ENCODE assay signal across 8 cellular contexts in genomic region chr4:56907009-56907408, GRCh38. TPM values are rescaled to one million over a fixed set of nuclear protein-coding genes. Genes with fewer than 3 reads are reported as not detected.
DNase-seq lines count a peak whose midpoint lies in the region; ATAC-seq, FAIRE-seq and TF ChIP-seq lines count a peak whose summit lies in the region.

No MANE protein-coding gene starts in this region.

- peak overlapping the region; percentile 98 for H3K4me2 ChIP-seq in GM12878 (ENCODE audit: control insufficient read depth, insufficient read depth)

- peak overlapping the region; percentile 89 for H3K4me3 Mint-ChIP-seq in memory B cell

- H3K79me2 ChIP-seq in GM12878 (ENCODE audit: control insufficient read depth, insufficient read depth, low read length), result peaks cover 34% of the 10 kb centered on the region

- TF ChIP-seq POLR2A in heart left ventricle (IDR thresholded peaks at IDR 0.05), result no peak
- no peak for TF ChIP-seq POLR2A in GM12878 (IDR thresholded peaks at IDR 0.05; ENCODE audit: low read depth, low read length)

- peaks cover 0 to 10% (median 0%) of the 10 kb centered on the region in 9 donors for H3K36me3 ChIP-seq in heart left ventricle
- no peaks in the 10 kb centered on the region for H3K36me3 ChIP-seq in GM12878 (ENCODE audit: control insufficient read depth in 2 of 2, insufficient read depth in 2 of 2, low read length in 1 of 2)
- no peaks in the 10 kb centered on the region for H3K36me3 ChIP-seq in upper lobe of right lung

- WGBS in heart left ventricle, 4 donors, result 17 to 27% (median 22%) methylated on average over 14 of the region's 14 CpGs
- WGBS in GM12878 (ENCODE audit: insufficient coverage, insufficient replicate concordance, low lambda C conversion rate, missing lambda C conversion rate), result 20% methylated on average over 14 of the region's 14 CpGs

- POLR2A ChIA-PET in GM12878 (lab: Charles Lee), result interaction anchor here (0.6 to 1.5 kb wide), 8 partner anchors 9 to 331 kb away, joined by 3 to 12 read pairs (median 6); partner anchors contain the start of genes NOA1 and POLR2B

- RAD21 ChIA-PET in GM12878 (lab: Charles Lee; ENCODE audit: unreplicated experiment), result interaction anchor here (1.2 to 5.2 kb wide), 2 partner anchors 31 to 72 kb away, joined by 3 to 43 read pairs; partner anchors contain the start of genes NOA1 and POLR2B

- H3K27me3 Mint-ChIP-seq in memory B cell, result peaks cover 2% of the 10 kb centered on the region

- H3K9me3 ChIP-seq in heart left ventricle (no peaks in the 10 kb centered on the region), GM12878 (replicated peaks; ENCODE audit: control insufficient read depth, insufficient read depth, low read length) (no peaks in the 10 kb centered on the region), upper lobe of right lung (no peaks in the 10 kb centered on the region)

- H3K27ac ChIP-seq in heart left ventricle (peak overlapping the region in 5 of 12 donors; percentile 37 to 97 (median 92)), GM12878 (ENCODE audit: control insufficient read depth, insufficient read depth) (no peak overlapping the region), upper lobe of right lung (no peak overlapping the region)

- TF ChIP-seq CTCF in heart left ventricle (IDR thresholded peaks at IDR 0.05) (no peak), GM12878 (IDR thresholded peaks at IDR 0.05 in 2 of 3, conservative IDR thresholded peaks at IDR 0.05 in 1 of 3; ENCODE audit: control insufficient read depth in 2 of 3, extremely low read depth in 1 of 3, insufficient read depth in 1 of 3, low read depth in 3 of 3, low read length in 3 of 3) (no peak), upper lobe of right lung (IDR thresholded peaks at IDR 0.05) (no peak)

- H3K4me1 Mint-ChIP-seq in memory B cell, result peaks cover 24% of the 10 kb centered on the region

- no peak for TF ChIP-seq EP300 in GM12878 (IDR thresholded peaks at IDR 0.05; ENCODE audit: borderline replicate concordance in 1 of 2, control insufficient read depth in 1 of 2, low read depth in 2 of 2, low read length in 2 of 2)

- H3K4me3 ChIP-seq in heart left ventricle (peak overlapping the region in 10 of 12 donors; percentile 34 to 99 (median 97)), GM12878 (peak overlapping the region; percentile 68), upper lobe of right lung (peak overlapping the region; percentile 97)

- H3K4me1 ChIP-seq in heart left ventricle (peaks cover 5 to 39% (median 25%) of the 10 kb centered on the region in 12 donors), GM12878 (ENCODE audit: control insufficient read depth, insufficient read depth, low read length) (peaks cover 8% of the 10 kb centered on the region; the same call in 1 of the 2 replicates), upper lobe of right lung (peaks cover 27% of the 10 kb centered on the region)

- SMC1A ChIA-PET in GM12878 (lab: Charles Lee; ENCODE audit: uncharacterized antibody, unreplicated experiment), result interaction anchor here (0.8 to 1.5 kb wide), 6 partner anchors 11 to 520 kb away, joined by 3 to 9 read pairs (median 4); partner anchors contain the start of genes AASDH, NOA1 and POLR2B

- peak overlapping the region; percentile 78 for H2AFZ ChIP-seq in GM12878 (ENCODE audit: control insufficient read depth, low read depth, low read length)

- intact Hi-C loops in heart left ventricle (cut with DNase I), result loop anchor here in 6 of 10 donors (5.0 kb wide), 1 partner anchor 70 kb away; the partner anchor contains the start of genes NOA1 (in 6 of the 6) and POLR2B (in 6 of the 6)
- intact Hi-C loops in Right ventricle myocardium superior (cut with DNase I), result no loop called here
- intact Hi-C loops in GM12878 (cut with micrococcal nuclease; ENCODE audit: unreplicated experiment), result loop anchor here (5.0 kb wide), 2 partner anchors 45 to 470 kb away; partner anchors contain the start of genes PAICS and PPAT
- intact Hi-C loops in upper lobe of right lung (cut with DNase I), result no loop called here

- H3K27ac Mint-ChIP-seq in memory B cell, result peak overlapping the region; percentile 80

- no peaks in the 10 kb centered on the region for H3K9me3 Mint-ChIP-seq in memory B cell

- FAIRE-seq in GM12878 (lab: Jason Lieb, UNC), result no peak

- H3K27me3 ChIP-seq in heart left ventricle (no peaks in the 10 kb centered on the region), GM12878 (replicated peaks in 1 of 2; ENCODE audit: control insufficient read depth in 2 of 2, insufficient read depth in 2 of 2, low read length in 1 of 2) (no peaks in the 10 kb centered on the region), upper lobe of right lung (no peaks in the 10 kb centered on the region)

- H4K20me1 ChIP-seq in GM12878 (ENCODE audit: control insufficient read depth, insufficient read depth), result no peaks in the 10 kb centered on the region

- CTCF ChIA-PET in GM12878 (lab: Yijun Ruan, JAX), result interaction anchor here (0.6 to 1.2 kb wide), 4 partner anchors 70 to 802 kb away, joined by 3 to 6 read pairs (median 3); partner anchors contain the start of gene NOA1

- in situ Hi-C loops in GM12878 (cut with MboI), result no loop called here

- H3K36me3 Mint-ChIP-seq in memory B cell, result peaks cover 2% of the 10 kb centered on the region

- no peak for ATAC-seq in heart left ventricle
- ATAC-seq in Right ventricle myocardium superior (ENCODE audit: poor library complexity), result no peak
- no peak for ATAC-seq in GM12878
- ATAC-seq in memory B cell (ENCODE audit: low read depth), result no peak
- no peak for ATAC-seq in upper lobe of right lung
- ATAC-seq in esophagus mucosa, result no peak

- TF ChIP-seq RAD21 in GM12878 (IDR thresholded peaks at IDR 0.05; ENCODE audit: insufficient read depth, low read depth, low read length), result no peak

- DNase-seq in heart left ventricle, result no peak
- no peak for DNase-seq in Right ventricle myocardium superior
- DNase-seq in GM12878 (ENCODE audit: low read depth, low spot score), result no peak
- peak in 1 of 2 donors; percentile 1 for DNase-seq in memory B cell (ENCODE audit: low spot score in 2 of 2)
- DNase-seq in upper lobe of right lung, result no peak
- no peak for DNase-seq in glomerular visceral epithelial cell (ENCODE audit: extremely low spot score)
- no peak for DNase-seq in DMS 273 treated with DMSO at 0.1 percent for 48 hours (lab: John Stamatoyannopoulos, UW)

- BruUV-seq in GM12878 (replicated peaks; lab: Mats Ljungman, UMichigan), result no TSS peak

- no peak overlapping the region for H3K9ac ChIP-seq in GM12878 (ENCODE audit: control insufficient read depth, insufficient read depth, low read length)

TF ChIP-seq in GM12878, 131 proteins besides CTCF, POLR2A, EP300 and RAD21:
- TF ChIP-seq RFX5 (IDR thresholded peaks at IDR 0.05; ENCODE audit: low read depth, low read length) (no peak), ATF3 (IDR thresholded peaks at IDR 0.05; ENCODE audit: borderline replicate concordance, extremely low read depth, low read depth, low read length) (no peak), SMARCA5 (IDR thresholded peaks at IDR 0.05) (no peak), HDAC6 (IDR thresholded peaks at IDR 0.05; ENCODE audit: unreplicated experiment) (no peak), WRNIP1 (IDR thresholded peaks at IDR 0.05; ENCODE audit: borderline replicate concordance, low read depth, low read length) (no peak), IKZF2 (IDR thresholded peaks at IDR 0.05) (no peak)
TF ChIP-seq in GM12878: peak in this region for 0.

RNA-seq across cellular contexts. Expression of gene REST, which starts 0.7 kb away (rescaled TPM):
- total RNA-seq in heart left ventricle, result 10 to 100 TPM; 20.5 to 41.6 (median 29.6) TPM
- 1 to 10 TPM; 4.4 to 7.3 TPM for polyA plus RNA-seq in heart left ventricle
- 24.0 TPM for total RNA-seq in Right ventricle myocardium superior
- 53.9 and 60.0 TPM in 2 replicates for total RNA-seq in GM12878 (2013; cell fraction: nucleolus; rRNA removed)
- total RNA-seq in GM12878 (2014; rRNA removed), result 23.9 and 24.7 TPM in 2 replicates
- 23.3 and 23.8 TPM in 2 replicates for total RNA-seq in GM12878 (2014; rRNA removed; fragmentation: Illumina TruSeq; extraction: Trizol)
- total RNA-seq in GM12878 (2021), result 29.5 and 33.5 TPM in 2 replicates
- 4.1 TPM for polyA plus RNA-seq in GM12878 (2011; ENCODE audit: low read depth)
- polyA plus RNA-seq in GM12878 (2011; rRNA removed), result 17.6 and 24.4 TPM in 2 replicates
- polyA plus RNA-seq in GM12878 (2011; cell fraction: cytosol; rRNA removed), result 7.8 and 8.1 TPM in 2 replicates
- 9.6 and 10.3 TPM in 2 replicates for polyA plus RNA-seq in GM12878 (2011; cell fraction: nucleus; rRNA removed)
- polyA plus RNA-seq in GM12878 (2012), result 7.9 and 8.6 TPM in 2 replicates
- 12.7 and 16.3 TPM in 2 replicates for polyA plus RNA-seq in GM12878 (2014; fragmentation: Illumina TruSeq; extraction: Trizol)
- polyA plus RNA-seq in GM12878 (2014; fragmentation: Nextera tagmentation; extraction: Ambion mirVana), result 1 to 10 TPM; 3.7 to 8.5 TPM
- 10.9 and 11.7 TPM in 2 replicates for polyA plus RNA-seq in GM12878 (2014; rRNA removed)
- 10 to 100 TPM; 33.6 to 36.3 TPM for polyA plus RNA-seq in GM12878 (2016; fragmentation: Nextera tagmentation; extraction: Ambion mirVana)
- polyA minus RNA-seq in GM12878 (2011; rRNA and poly(A)+ RNA removed), result 28.3 and 58.6 TPM in 2 replicates
- 13.8 and 20.7 TPM in 2 replicates for polyA minus RNA-seq in GM12878 (2011; cell fraction: cytosol; rRNA and poly(A)+ RNA removed)
- 17.0 and 24.7 TPM in 2 replicates for polyA minus RNA-seq in GM12878 (2011; cell fraction: nucleus; rRNA and poly(A)+ RNA removed)
- total RNA-seq in upper lobe of right lung, result 39.0 TPM
- total RNA-seq in esophagus mucosa, result 22.5 TPM

Comparison
In these comparisons a context has a peak if more than half of its experiments do, and no peak if none do; other contexts are left out.
1. intact Hi-C loops: an anchor here in heart left ventricle (5.0 kb wide) and GM12878 (5.0 kb wide); none called in Right ventricle myocardium superior and upper lobe of right lung.